In the genomic region with DNA sequence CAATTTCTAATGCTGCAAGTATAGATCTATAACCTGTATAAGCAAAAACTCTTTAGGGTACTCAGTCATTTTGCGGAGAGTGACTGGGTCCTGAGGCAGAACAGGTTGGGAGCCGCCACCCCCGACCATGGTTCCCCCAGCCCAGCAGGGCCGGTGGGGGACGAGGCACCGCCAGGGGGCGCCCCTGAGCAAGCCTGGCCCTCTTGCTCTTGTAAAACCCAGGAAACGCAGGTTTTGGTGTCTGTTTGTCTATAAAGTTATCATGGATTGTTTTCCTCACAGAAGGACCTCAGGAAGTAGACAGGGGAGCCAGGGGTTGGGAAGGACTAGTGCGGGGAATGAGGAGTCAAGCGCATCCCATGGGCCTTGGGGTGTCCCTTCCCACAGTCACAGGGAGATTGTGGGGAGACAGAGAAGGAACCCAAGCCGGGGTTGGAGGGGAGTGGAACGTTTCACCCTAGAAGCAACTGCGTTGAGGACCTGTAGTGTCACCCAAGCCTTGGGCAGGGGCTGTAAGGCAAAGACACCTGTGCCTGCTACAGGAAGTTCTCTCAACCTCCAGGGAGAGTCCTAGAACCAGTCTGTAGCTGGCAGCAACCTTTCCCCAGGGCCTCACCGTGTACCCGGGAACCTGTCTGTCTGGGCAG, we compare ENCODE assay signal across 1 cellular context.
TF ChIP-seq lines count a peak whose summit lies in the region.

No MANE protein-coding gene starts in this region.

TF ChIP-seq in HepG2, 621 proteins besides CTCF, POLR2A, EP300 and RAD21 (continued from another document):
- TF ChIP-seq ZNF142 (CRISPR knock-in tag; IDR thresholded peaks at IDR 0.05) (no peak), ZNF572 (CRISPR knock-in tag; IDR thresholded peaks at IDR 0.05) (no peak), SNAPC2 (CRISPR knock-in tag; IDR thresholded peaks at IDR 0.05) (0 out of 2 replicates have a peak, but pooled peaks have one; percentile 40), PHF5A (CRISPR knock-in tag; IDR thresholded peaks at IDR 0.05; ENCODE audit: low read depth, unreplicated experiment) (no peak), ZBTB40 (IDR thresholded peaks at IDR 0.05) (peak; percentile 13; the same call in 1 of the 2 replicates), ZBTB40 (CRISPR knock-in tag; IDR thresholded peaks at IDR 0.05) (peak; percentile 94; the same call in 1 of the 2 replicates), TMF1 (CRISPR knock-in tag; IDR thresholded peaks at IDR 0.05; ENCODE audit: low read depth) (0 out of 2 replicates have a peak, but pooled peaks have one; percentile 34), MIXL1 (CRISPR knock-in tag; IDR thresholded peaks at IDR 0.05) (0 out of 2 replicates have a peak, but pooled peaks have one; percentile 15), ZSCAN31 (CRISPR knock-in tag; IDR thresholded peaks at IDR 0.05; ENCODE audit: low read depth) (no peak), ETV5 (CRISPR knock-in tag; IDR thresholded peaks at IDR 0.05; ENCODE audit: borderline replicate concordance) (0 out of 2 replicates have a peak, but pooled peaks have one; percentile 11), ARNT2 (CRISPR knock-in tag; IDR thresholded peaks at IDR 0.05; ENCODE audit: low read depth) (no peak), STAG1 (CRISPR knock-in tag; IDR thresholded peaks at IDR 0.05) (peak; percentile 84), ZNF354B (CRISPR knock-in tag; IDR thresholded peaks at IDR 0.05) (0 out of 2 replicates have a peak, but pooled peaks have one; percentile 24), NCOA1 (CRISPR knock-in tag; IDR thresholded peaks at IDR 0.05) (no peak), BORCS8-MEF2B (CRISPR knock-in tag; IDR thresholded peaks at IDR 0.05) (0 out of 2 replicates have a peak, but pooled peaks have one; percentile 40), GATAD2A (CRISPR knock-in tag; IDR thresholded peaks at IDR 0.05) (no peak), ZNF816 (CRISPR knock-in tag; IDR thresholded peaks at IDR 0.05; ENCODE audit: borderline replicate concordance) (no peak), DMTF1 (CRISPR knock-in tag; IDR thresholded peaks at IDR 0.05) (no peak), ZNF501 (CRISPR knock-in tag; IDR thresholded peaks at IDR 0.05) (peak; percentile 58; the same call in 1 of the 2 replicates)
